ENCODE assay signal across 18 cellular contexts in genomic region chr11:19651654-19652053, GRCh38.
"Had no signal": no experiment of that assay in that cellular context is flagged by ENCODE, and none has a peak within 500 bp of the region (broad histone marks: within the 10 kb centered on the region; RNA-seq: fewer than 3 reads in every experiment).

No MANE protein-coding gene starts in this region.

- H3K36me3 ChIP-seq: adrenal gland, cardiac muscle cell, colonic mucosa, left lung, pancreas, spleen had no signal

- H3K27ac ChIP-seq: adrenal gland, cardiac muscle cell, colonic mucosa, left lung, pancreas, spleen had no signal

- H3K9me3 ChIP-seq: adrenal gland, colonic mucosa, left lung, mucosa of descending colon, pancreas, spleen had no signal

- H3K4me3 ChIP-seq: adrenal gland, cardiac muscle cell, colonic mucosa, left lung, mucosa of descending colon, pancreas, spleen had no signal

- ATAC-seq: esophagus mucosa; mucosa of descending colon; naive thymus-derived CD8-positive, alpha-beta T cell; pancreas; sciatic nerve; WTC11 had no signal

- DNase-seq: activated CD4-positive, alpha-beta memory T cell treated with anti-CD3 and anti-CD28 coated beads, Interleukin-2, amount 10 ng/mL, durations not matched to agents 7 days and 5 days; activated CD4-positive, alpha-beta T cell treated with anti-CD3 and anti-CD28 coated beads for 4 hours; activated effector memory CD4-positive, alpha-beta T cell treated with Interleukin-2 at 50 U/mL for 16 hours; activated T-cell treated with anti-CD3 and anti-CD28 coated beads, Interleukin-2, amount 50 U/mL, for 24 hours; adrenal gland; colonic mucosa; hippocampal formation; kidney; left lung; mammary epithelial cell; mucosa of descending colon; naive thymus-derived CD8-positive, alpha-beta T cell; pancreas; spleen had no signal

- H3K27me3 ChIP-seq: adrenal gland, colonic mucosa, left lung, pancreas had no signal

- H3K4me1 ChIP-seq: adrenal gland, colonic mucosa, pancreas, spleen had no signal
